8 cellular contexts compared by ENCODE assay signal in genomic region chr3:14925729-14926591, GRCh38. TPM values are rescaled to one million over a fixed set of nuclear protein-coding genes. Genes with fewer than 3 reads are reported as not detected.
DNase-seq lines count a peak whose midpoint lies in the region; ATAC-seq and TF ChIP-seq lines count a peak whose summit lies in the region.

No MANE protein-coding gene starts in this region.

- ATAC-seq in GM19035 (IDR thresholded peaks at IDR 0.05; ENCODE audit: unreplicated experiment) (no peak), HG02973 (IDR thresholded peaks at IDR 0.05; ENCODE audit: unreplicated experiment) (no peak)

- H3K36me3 ChIP-seq in cardiac muscle cell, result no peaks in the 10 kb centered on the region

- no peaks in the 10 kb centered on the region for H3K9me3 ChIP-seq in cardiac muscle cell (ENCODE audit: low read depth)

- H3K4me3 ChIP-seq in WI38 (ENCODE audit: low read depth, low read length) (no peak overlapping the region), cardiac muscle cell (no peak overlapping the region), retinal pigment epithelial cell (ENCODE audit: low read length) (no peak overlapping the region)

- DNase-seq in AG09319 (ENCODE audit: extremely low read depth, low read depth) (peak; percentile 20), GM10266 (ENCODE audit: extremely low spot score) (peak; percentile 52), NCI-H1694 (lab: John Stamatoyannopoulos, UW) (peak; percentile 32), cardiac muscle cell (ENCODE audit: low read depth in 1 of 2, low spot score in 1 of 2) (peak; percentile 81 to 82), retinal pigment epithelial cell (ENCODE audit: low read depth) (no peak)

- H3K27ac ChIP-seq in cardiac muscle cell, result no peak overlapping the region

- no peaks in the 10 kb centered on the region for H3K27me3 ChIP-seq in cardiac muscle cell

- no peaks in the 10 kb centered on the region for H3K4me1 ChIP-seq in cardiac muscle cell (ENCODE audit: low read depth)

- TF ChIP-seq CTCF in AG09319 (IDR thresholded peaks at IDR 0.05; ENCODE audit: low read depth, low read length) (peak; percentile 71), GM10266 (IDR thresholded peaks at IDR 0.05; ENCODE audit: control insufficient read depth, insufficient read depth, low read depth, missing control alignments) (peak; percentile 54), WI38 (IDR thresholded peaks at IDR 0.05; ENCODE audit: low read depth, low read length) (peak; percentile 60), cardiac muscle cell (IDR thresholded peaks at IDR 0.05; ENCODE audit: low read depth, low read length) (peak; percentile 79), retinal pigment epithelial cell (conservative IDR thresholded peaks at IDR 0.05; ENCODE audit: low read depth, low read length) (peak; percentile 83)

RNA-seq across cellular contexts. Expression of gene NR2C2, which starts 21.4 kb away (rescaled TPM):
- total RNA-seq in cardiac muscle cell, result 19.9 and 26.5 TPM in 2 replicates
- 16.2 and 29.6 TPM in 2 replicates for polyA plus RNA-seq in cardiac muscle cell
